ENCODE assay signal across 12 cellular contexts in the genomic region with DNA sequence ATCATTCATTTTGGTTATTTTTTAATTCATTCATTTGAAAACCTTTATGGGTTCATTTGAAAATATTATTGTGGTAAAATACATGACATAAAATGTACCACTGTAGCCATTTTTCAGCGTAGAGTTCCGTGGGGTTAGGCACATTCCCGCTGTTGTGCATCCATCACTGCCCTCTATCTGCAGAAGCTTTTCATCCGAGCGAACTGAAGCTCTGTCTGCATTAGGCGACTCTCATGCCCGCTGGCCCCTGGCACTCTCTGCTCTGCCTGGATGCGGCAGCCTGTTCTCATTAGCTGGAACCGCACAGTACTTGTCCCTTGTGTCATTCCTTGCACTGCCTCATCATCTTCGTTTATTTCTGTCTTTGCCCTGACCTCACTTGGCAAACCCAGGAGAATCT. TPM values are rescaled to one million over a fixed set of nuclear protein-coding genes. Genes with fewer than 3 reads are reported as not detected.
DNase-seq lines count a peak whose midpoint lies in the region; ATAC-seq and TF ChIP-seq lines count a peak whose summit lies in the region.
"Had no signal": no experiment of that assay in that cellular context is flagged by ENCODE, and none has a peak within 500 bp of the region (broad histone marks: within the 10 kb centered on the region; RNA-seq: fewer than 3 reads in every experiment).

No MANE protein-coding gene starts in this region.

- no peaks in the 10 kb centered on the region for H3K36me3 Mint-ChIP-seq in activated T-helper 17 cell treated with anti-CD3 and anti-CD28 coated beads, Interleukin-2, amount 50 U/mL, for 72 hours (ENCODE audit: low read depth)
- H3K36me3 Mint-ChIP-seq: brain had no signal

- no peak for DNase-seq in AG09319 (ENCODE audit: extremely low read depth, low read depth)
- peak; percentile 33 for DNase-seq in astrocyte of the hippocampus (ENCODE audit: low read depth, low spot score)
- no peak for DNase-seq in left colon
- DNase-seq in stimulated activated CD4-positive, alpha-beta T cell treated with anti-CD3 and anti-CD28 coated beads, Interleukin-1b, Interleukin-23, amount 100 ng/mL, for 48 hours = no peak
- no peak for DNase-seq in hepatic stellate cell (ENCODE audit: low spot score)
- no peak for DNase-seq in activated effector memory CD4-positive, alpha-beta T cell treated with anti-CD3 and anti-CD28 coated beads, Interleukin-2, amount 50 U/mL, for 16 hours
- DNase-seq: stimulated activated naive CD8-positive, alpha-beta T cell treated with anti-CD3 and anti-CD28 coated beads, Interleukin-15, Interleukin-2, amounts not matched to agents 100 U/mL and 50 U/mL, for 24 hours had no signal

- TF ChIP-seq CTCF in AG09319 (IDR thresholded peaks at IDR 0.05; ENCODE audit: low read depth, low read length) = peak; percentile 42
- TF ChIP-seq CTCF in GM12874 (IDR thresholded peaks at IDR 0.05; ENCODE audit: insufficient read depth, low read depth, low read length) = 0 out of 2 replicates have a peak, but pooled peaks have one; percentile 2

- H3K27ac Mint-ChIP-seq in activated T-helper 17 cell treated with anti-CD3 and anti-CD28 coated beads, Interleukin-2, amount 50 U/mL, for 72 hours = no peak overlapping the region

- H3K27me3 Mint-ChIP-seq in activated T-helper 17 cell treated with anti-CD3 and anti-CD28 coated beads, Interleukin-2, amount 50 U/mL, for 72 hours = no peaks in the 10 kb centered on the region

- H3K9me3 Mint-ChIP-seq in activated T-helper 17 cell treated with anti-CD3 and anti-CD28 coated beads, Interleukin-2, amount 50 U/mL, for 72 hours = no peaks in the 10 kb centered on the region

- H3K4me1 Mint-ChIP-seq in activated T-helper 17 cell treated with anti-CD3 and anti-CD28 coated beads, Interleukin-2, amount 50 U/mL, for 72 hours = no peaks in the 10 kb centered on the region

- intact Hi-C loops in left colon (cut with DNase I, micrococcal nuclease) = no loop called here

- peak; percentile 89 for ATAC-seq in left colon
- no peak for ATAC-seq in activated T-helper 17 cell treated with anti-CD3 and anti-CD28 coated beads, Interleukin-2, amount 50 U/mL, for 72 hours (replicated peaks)
- ATAC-seq: gastroesophageal sphincter; stimulated activated naive CD8-positive, alpha-beta T cell treated with anti-CD3 and anti-CD28 coated beads, Interleukin-15, Interleukin-2, amounts not matched to agents 100 U/mL and 50 U/mL, for 24 hours had no signal

- H3K4me3 Mint-ChIP-seq in activated T-helper 17 cell treated with anti-CD3 and anti-CD28 coated beads, Interleukin-2, amount 50 U/mL, for 72 hours = no peak overlapping the region
- H3K4me3 Mint-ChIP-seq: brain had no signal

RNA-seq across cellular contexts. Expression of a gene that starts 17.5 kb away (rescaled TPM):
- under 1 TPM; 0.46 to 0.73 TPM for total RNA-seq in left colon
- total RNA-seq in activated T-helper 17 cell treated with anti-CD3 and anti-CD28 coated beads, Interleukin-2, amount 50 U/mL, for 72 hours = under 1 TPM; 0.11 to 0.26 TPM
- total RNA-seq: gastroesophageal sphincter, HT1080 had no signal

RNA-seq across cellular contexts. Expression of a gene that starts 17.9 kb away (rescaled TPM):
- 10 to 100 TPM; 31.9 to 48.7 TPM for total RNA-seq in left colon
- 10 to 100 TPM; 36.3 to 42.7 TPM for total RNA-seq in activated T-helper 17 cell treated with anti-CD3 and anti-CD28 coated beads, Interleukin-2, amount 50 U/mL, for 72 hours

RNA-seq across cellular contexts. Expression of a gene that starts 32.6 kb away (rescaled TPM):
- total RNA-seq in left colon = 10 to 100 TPM; 45.6 to 47.4 TPM
- total RNA-seq in activated T-helper 17 cell treated with anti-CD3 and anti-CD28 coated beads, Interleukin-2, amount 50 U/mL, for 72 hours = 10 to 100 TPM; 90.8 to 97.1 TPM
